In the genomic region with DNA sequence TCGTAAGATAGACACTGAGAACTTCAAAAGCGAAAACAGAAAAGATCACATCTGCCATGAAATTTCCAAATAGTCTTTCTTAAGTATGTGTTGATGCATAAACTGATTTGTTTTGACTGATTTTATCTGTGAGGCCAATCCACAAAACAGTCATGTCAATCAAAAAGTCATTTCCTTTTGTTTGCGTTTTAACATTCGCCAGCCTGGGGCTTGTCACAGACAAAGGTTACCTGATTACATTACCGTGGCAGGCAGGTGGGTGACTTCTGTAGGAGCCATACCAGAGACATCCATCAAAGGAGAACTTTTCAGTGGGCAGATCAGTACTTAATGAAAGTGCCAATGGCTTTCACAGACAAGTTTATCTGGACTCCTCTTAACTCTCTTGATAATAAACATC, we compare ENCODE assay signal across 11 cellular contexts. TPM values are rescaled to one million over a fixed set of nuclear protein-coding genes. Genes with fewer than 3 reads are reported as not detected.
DNase-seq lines count a peak whose midpoint lies in the region; ATAC-seq and TF ChIP-seq lines count a peak whose summit lies in the region.
"Had no signal": no experiment of that assay in that cellular context is flagged by ENCODE, and none has a peak within 500 bp of the region (broad histone marks: within the 10 kb centered on the region; RNA-seq: fewer than 3 reads in every experiment).

No MANE protein-coding gene starts in this region.

- peaks cover 4 to 11% of the 10 kb centered on the region in 2 donors for H3K36me3 Mint-ChIP-seq in stimulated activated naive B cell treated with anti-CD40 and anti-IgM and Interleukin-4, amounts not matched to agents 10 μg/mL and 1 μg/mL and 100 μg/mL, for 72 hours

- no peak overlapping the region for H3K9ac ChIP-seq in Karpas-422 (ENCODE audit: low read length)

- H3K4me1 ChIP-seq in cardiac muscle cell (ENCODE audit: low read depth) = peaks cover 58% of the 10 kb centered on the region
- peaks cover 23% of the 10 kb centered on the region for H3K4me1 ChIP-seq in Karpas-422 (ENCODE audit: low read length)
- no peaks in the 10 kb centered on the region for H3K4me1 ChIP-seq in prostate gland (replicated peaks)

- no peak overlapping the region for H2AFZ ChIP-seq in Karpas-422 (ENCODE audit: low read length)

- H3K27ac ChIP-seq in cardiac muscle cell (peak overlapping the region; percentile 53), Karpas-422 (ENCODE audit: low read length) (no peak overlapping the region), prostate gland (no peak overlapping the region)
- H3K27ac ChIP-seq: heart left ventricle had no signal

- TF ChIP-seq POLR2A in prostate gland (IDR thresholded peaks at IDR 0.05) = no peak

- H3K4me3 Mint-ChIP-seq in stimulated activated naive B cell treated with anti-CD40 and anti-IgM and Interleukin-4, amounts not matched to agents 10 μg/mL and 1 μg/mL and 100 μg/mL, for 72 hours = peak overlapping the region; percentile 67 to 69

- ATAC-seq in left cardiac atrium = no peak
- peak; percentile 19 for ATAC-seq in HG02798 (IDR thresholded peaks at IDR 0.05; ENCODE audit: poor library complexity, unreplicated experiment)
- ATAC-seq in stimulated activated naive B cell treated with anti-CD40 and anti-IgM and Interleukin-4, amounts not matched to agents 10 μg/mL and 1 μg/mL and 100 μg/mL, for 72 hours (replicated peaks) = peak; percentile 59 to 65

- H3K79me2 ChIP-seq in Karpas-422 (ENCODE audit: low read length) = no peaks in the 10 kb centered on the region

- no peaks in the 10 kb centered on the region for H4K20me1 ChIP-seq in Karpas-422 (ENCODE audit: insufficient read depth, low read depth, low read length)

- peaks cover 4% of the 10 kb centered on the region in 2 donors for H3K9me3 Mint-ChIP-seq in stimulated activated naive B cell treated with anti-CD40 and anti-IgM and Interleukin-4, amounts not matched to agents 10 μg/mL and 1 μg/mL and 100 μg/mL, for 72 hours

- no peaks in the 10 kb centered on the region for H3K9me3 ChIP-seq in cardiac muscle cell (ENCODE audit: low read depth)
- no peaks in the 10 kb centered on the region for H3K9me3 ChIP-seq in Karpas-422 (ENCODE audit: low read length)
- no peaks in the 10 kb centered on the region for H3K9me3 ChIP-seq in prostate gland
- H3K9me3 ChIP-seq: heart left ventricle had no signal

- no peak for DNase-seq in cardiac muscle cell (ENCODE audit: low read depth in 1 of 2, low spot score in 1 of 2)
- DNase-seq in left cardiac atrium = no peak
- DNase-seq in Karpas-422 = no peak
- peak; percentile 32 for DNase-seq in stimulated activated naive B cell treated with anti-CD40 and anti-IgM and Interleukin-4, amounts not matched to agents 10 μg/mL and 1 μg/mL and 100 μg/mL, for 72 hours
- DNase-seq in NCI-H526 treated with DMSO at 0.1 percent for 48 hours (lab: John Stamatoyannopoulos, UW) = no peak
- no peak for DNase-seq in prostate gland (ENCODE audit: low spot score)
- no peak for DNase-seq in 8988T
- DNase-seq: activated CD4-positive, alpha-beta T cell treated with anti-CD3 and anti-CD28 coated beads, Interleukin-2, amount 50 U/mL, for 4 hours; heart left ventricle; NCI-H2227 treated with DMSO at 0.1 percent for 48 hours had no signal

- no peak overlapping the region for H3K4me3 ChIP-seq in cardiac muscle cell
- no peak overlapping the region for H3K4me3 ChIP-seq in Karpas-422 (ENCODE audit: low read length)
- H3K4me3 ChIP-seq in prostate gland = no peak overlapping the region
- H3K4me3 ChIP-seq: heart left ventricle had no signal

- no peaks in the 10 kb centered on the region for H3K27me3 ChIP-seq in cardiac muscle cell
- H3K27me3 ChIP-seq in Karpas-422 (ENCODE audit: low read length) = no peaks in the 10 kb centered on the region
- H3K27me3 ChIP-seq in prostate gland (replicated peaks; ENCODE audit: insufficient read depth) = no peaks in the 10 kb centered on the region
- H3K27me3 ChIP-seq: heart left ventricle had no signal

- H3K4me2 ChIP-seq in Karpas-422 (ENCODE audit: low read depth, low read length, poor library complexity, severe bottlenecking) = peak overlapping the region; percentile 44

- TF ChIP-seq CTCF in cardiac muscle cell (IDR thresholded peaks at IDR 0.05; ENCODE audit: low read depth, low read length) (no peak), prostate gland (IDR thresholded peaks at IDR 0.05) (no peak)

- no peaks in the 10 kb centered on the region for H3K36me3 ChIP-seq in cardiac muscle cell
- no peaks in the 10 kb centered on the region for H3K36me3 ChIP-seq in Karpas-422 (ENCODE audit: insufficient read depth, low read length)
- no peaks in the 10 kb centered on the region for H3K36me3 ChIP-seq in prostate gland
- H3K36me3 ChIP-seq: heart left ventricle had no signal

- intact Hi-C loops in left cardiac atrium (cut with DNase I) = no loop called here
- intact Hi-C loops in prostate gland (cut with DNase I) = no loop called here

- 49% methylated on average over 5 of the region's 5 CpGs for WGBS in prostate gland

- peaks cover 41 to 73% of the 10 kb centered on the region in 2 donors for H3K4me1 Mint-ChIP-seq in stimulated activated naive B cell treated with anti-CD40 and anti-IgM and Interleukin-4, amounts not matched to agents 10 μg/mL and 1 μg/mL and 100 μg/mL, for 72 hours

- H3K9me2 ChIP-seq in Karpas-422 (replicated peaks; ENCODE audit: insufficient read depth, low read length) = no peaks in the 10 kb centered on the region

- peak overlapping the region; percentile 94 for H3K27ac Mint-ChIP-seq in stimulated activated naive B cell treated with anti-CD40 and anti-IgM and Interleukin-4, amounts not matched to agents 10 μg/mL and 1 μg/mL and 100 μg/mL, for 72 hours

- H3K27me3 Mint-ChIP-seq in stimulated activated naive B cell treated with anti-CD40 and anti-IgM and Interleukin-4, amounts not matched to agents 10 μg/mL and 1 μg/mL and 100 μg/mL, for 72 hours = no peaks in the 10 kb centered on the region

RNA-seq across cellular contexts. Expression of a gene that starts 45.5 kb away (rescaled TPM):
- total RNA-seq in cardiac muscle cell = 20.8 and 22.7 TPM in 2 replicates
- 43.1 and 46.4 TPM in 2 replicates for polyA plus RNA-seq in cardiac muscle cell
- total RNA-seq in left cardiac atrium = 10 to 100 TPM; 17.0 to 17.1 TPM
- 16.8 and 28.0 TPM in 2 replicates for total RNA-seq in Karpas-422 (2014; rRNA removed; shearing (Covaris generic); ENCODE audit: low replicate concordance)
- 10 to 100 TPM; 18.0 to 25.1 TPM for total RNA-seq in prostate gland

Comparison
In these comparisons a context has a peak if more than half of its experiments do, and no peak if none do; other contexts are left out.
1. ATAC-seq: peak in HG02798 (single experiment) and stimulated activated naive B cell treated with anti-CD40 and anti-IgM and Interleukin-4, amounts not matched to agents 10 μg/mL and 1 μg/mL and 100 μg/mL, for 72 hours (2 of 2); none in left cardiac atrium (0 of 2).